Comparison of ENCODE assay signal across 1 cellular context in genomic region chr12:71671816-71672215, GRCh38.
TF ChIP-seq lines count a peak whose summit lies in the region.

No MANE protein-coding gene starts in this region.

TF ChIP-seq in K562, 482 proteins besides CTCF, POLR2A, EP300 and RAD21 (continued from another document):
- TF ChIP-seq PBX2 (CRISPR knock-in tag; IDR thresholded peaks at IDR 0.05; ENCODE audit: low read depth), result no peak
- TF ChIP-seq PBX2 (tag; conservative IDR thresholded peaks at IDR 0.05; ENCODE audit: low read depth), result peak; percentile 27; the same call in 1 of the 2 replicates
- TF ChIP-seq RCOR1 (IDR thresholded peaks at IDR 0.05; ENCODE audit: borderline replicate concordance in 1 of 2, low read depth in 2 of 2, low read length in 2 of 2), result peak in 1 of 2 experiments; percentile 80; a peak in 2 of 4 replicates
- peak; percentile 73 for TF ChIP-seq NCOR1 (IDR thresholded peaks at IDR 0.05)
- no peak for TF ChIP-seq AFF1 (IDR thresholded peaks at IDR 0.05; ENCODE audit: low read depth in 1 of 2, partially characterized antibody in 2 of 2)
- peak; percentile 84 for TF ChIP-seq SMARCA4 (IDR thresholded peaks at IDR 0.05)
- peak in 1 of 2 experiments; percentile 63; a peak in 2 of 4 replicates for TF ChIP-seq FOXA3 (CRISPR knock-in tag; conservative IDR thresholded peaks at IDR 0.05 in 1 of 2, IDR thresholded peaks at IDR 0.05 in 1 of 2)
- TF ChIP-seq CREM (IDR thresholded peaks at IDR 0.05; ENCODE audit: low read depth), result peak; percentile 10; the same call in 1 of the 2 replicates
- TF ChIP-seq TRIM25 (IDR thresholded peaks at IDR 0.05; ENCODE audit: borderline replicate concordance), result no peak
- TF ChIP-seq MEIS2 (IDR thresholded peaks at IDR 0.05; ENCODE audit: partially characterized antibody), result peak; percentile 37
- TF ChIP-seq ZNF592 (IDR thresholded peaks at IDR 0.05), result peak; percentile 47
- 0 out of 2 replicates have a peak, but pooled peaks have one; percentile 40 for TF ChIP-seq MTA3 (IDR thresholded peaks at IDR 0.05; ENCODE audit: borderline replicate concordance)
- TF ChIP-seq SIRT6 (IDR thresholded peaks at IDR 0.05; ENCODE audit: low read depth, low read length), result no peak
- peak; percentile 78 for TF ChIP-seq TEAD4 (IDR thresholded peaks at IDR 0.05; ENCODE audit: low read length)
- TF ChIP-seq TEAD4 (CRISPR knock-in tag; IDR thresholded peaks at IDR 0.05; ENCODE audit: borderline replicate concordance), result no peak
- no peak for TF ChIP-seq ZBTB7A (IDR thresholded peaks at IDR 0.05; ENCODE audit: borderline replicate concordance, control insufficient read depth, low read depth, low read length)
- TF ChIP-seq C11orf30 (IDR thresholded peaks at IDR 0.05; ENCODE audit: low read depth), result no peak
- peak; percentile 15; the same call in 1 of the 2 replicates for TF ChIP-seq ATF7 (IDR thresholded peaks at IDR 0.05)
- TF ChIP-seq ZNF212 (CRISPR knock-in tag; IDR thresholded peaks at IDR 0.05), result no peak
- no peak for TF ChIP-seq ZNF263 (CRISPR knock-in tag; IDR thresholded peaks at IDR 0.05; ENCODE audit: borderline replicate concordance)
- TF ChIP-seq RB1 (IDR thresholded peaks at IDR 0.05; ENCODE audit: low read depth), result no peak
- 0 out of 2 replicates have a peak, but pooled peaks have one; percentile 14 for TF ChIP-seq LEF1 (IDR thresholded peaks at IDR 0.05)
- no peak for TF ChIP-seq MCM7 (IDR thresholded peaks at IDR 0.05)
- TF ChIP-seq HMGN3 (IDR thresholded peaks at IDR 0.05; ENCODE audit: borderline replicate concordance, extremely low read depth, insufficient read length, low read depth, low read length), result no peak
- TF ChIP-seq CTBP1 (IDR thresholded peaks at IDR 0.05; ENCODE audit: borderline replicate concordance), result peak; percentile 45; the same call in 1 of the 2 replicates
- TF ChIP-seq HDAC2 (IDR thresholded peaks at IDR 0.05), result peak; percentile 58; the same call in 1 of the 2 replicates
- TF ChIP-seq ZNF644 (tag; IDR thresholded peaks at IDR 0.05; ENCODE audit: low read depth), result peak; percentile 77; the same call in 1 of the 2 replicates
- no peak for TF ChIP-seq FOXA1 (IDR thresholded peaks at IDR 0.05; ENCODE audit: borderline replicate concordance)
- TF ChIP-seq ZNF124 (CRISPR knock-in tag; IDR thresholded peaks at IDR 0.05), result no peak
- no peak for TF ChIP-seq CCAR2 (IDR thresholded peaks at IDR 0.05; ENCODE audit: low read depth, low read length)
- TF ChIP-seq HNRNPL (IDR thresholded peaks at IDR 0.05; ENCODE audit: low read depth, low read length), result no peak
- TF ChIP-seq TCF3 (CRISPR knock-in tag; IDR thresholded peaks at IDR 0.05), result peak; percentile 72
- peak; percentile 72; the same call in 1 of the 2 replicates for TF ChIP-seq ZNF766 (CRISPR knock-in tag; conservative IDR thresholded peaks at IDR 0.05)
